ENCODE assay signal across 8 cellular contexts in the genomic region with DNA sequence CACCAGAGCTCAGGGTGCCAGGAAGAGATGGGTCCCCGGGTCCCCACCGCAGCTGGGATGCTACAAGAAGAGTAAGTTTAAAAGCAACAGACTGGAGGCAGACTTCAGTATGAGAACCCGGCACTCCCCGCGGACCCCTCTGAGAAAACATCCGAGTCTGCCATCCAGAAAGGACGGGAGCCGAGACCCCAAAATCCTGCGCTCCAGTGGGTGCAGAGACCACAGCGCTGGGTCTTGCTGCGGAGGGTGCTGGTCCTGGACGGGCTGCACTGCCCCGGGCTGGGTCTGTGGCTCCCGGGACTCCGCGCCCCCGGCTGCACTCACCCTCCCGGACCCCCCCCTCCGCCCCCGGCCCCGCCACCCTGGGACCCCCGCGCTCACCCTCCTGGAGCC. TPM values are rescaled to one million over a fixed set of nuclear protein-coding genes. Genes with fewer than 3 reads are reported as not detected.
DNase-seq lines count a peak whose midpoint lies in the region; ATAC-seq and TF ChIP-seq lines count a peak whose summit lies in the region.

No MANE protein-coding gene starts in this region.

- no peak for TF ChIP-seq CTCF in BE2C (IDR thresholded peaks at IDR 0.05; ENCODE audit: low read depth, low read length)
- no peak for TF ChIP-seq CTCF in NB4 (IDR thresholded peaks at IDR 0.05; ENCODE audit: low read depth, low read length)
- TF ChIP-seq CTCF in natural killer cell (IDR thresholded peaks at IDR 0.05), result no peak

- DNase-seq in BE2C (no peak), NB4 (ENCODE audit: low read depth) (no peak), natural killer cell (no peak), NCI-H2107 (lab: John Stamatoyannopoulos, UW) (no peak), NK-92 (lab: John Stamatoyannopoulos, UW; ENCODE audit: unreplicated experiment) (no peak), NCI-H82 treated with DMSO at 0.1 percent for 48 hours (lab: John Stamatoyannopoulos, UW; ENCODE audit: unreplicated experiment) (no peak)
- no peak for DNase-seq in effector memory CD8-positive, alpha-beta T cell

- peaks cover 9% of the 10 kb centered on the region for H3K4me1 ChIP-seq in BE2C

- peak overlapping the region; percentile 83 to 89 for H3K27ac Mint-ChIP-seq in effector memory CD8-positive, alpha-beta T cell
- H3K27ac Mint-ChIP-seq in natural killer cell, result peak overlapping the region; percentile 82 to 88

- TF ChIP-seq POLR2A in NB4 (IDR thresholded peaks at IDR 0.05; ENCODE audit: extremely low read depth, insufficient read length), result no peak

- intact Hi-C loops in natural killer cell (cut with micrococcal nuclease), result no loop called here

- H3K4me3 Mint-ChIP-seq in effector memory CD8-positive, alpha-beta T cell, result peak overlapping the region; percentile 81 to 82
- peak overlapping the region; percentile 93 for H3K4me3 Mint-ChIP-seq in natural killer cell

- H3K27me3 Mint-ChIP-seq in effector memory CD8-positive, alpha-beta T cell, result no peaks in the 10 kb centered on the region
- H3K27me3 Mint-ChIP-seq in natural killer cell (ENCODE audit: low read depth in 2 of 2), result peaks cover 0 to 5% of the 10 kb centered on the region in 2 donors

- no peaks in the 10 kb centered on the region for H3K9me3 Mint-ChIP-seq in effector memory CD8-positive, alpha-beta T cell
- H3K9me3 Mint-ChIP-seq in natural killer cell, result no peaks in the 10 kb centered on the region

- no peaks in the 10 kb centered on the region for H3K36me3 ChIP-seq in BE2C

- H3K4me3 ChIP-seq in BE2C (ENCODE audit: low read depth, low read length) (peak overlapping the region; percentile 71), NB4 (ENCODE audit: low read depth, low read length) (peak overlapping the region; percentile 66)

- H3K9me3 ChIP-seq in BE2C, result no peaks in the 10 kb centered on the region

- H3K36me3 Mint-ChIP-seq in effector memory CD8-positive, alpha-beta T cell (ENCODE audit: insufficient read depth), result peaks cover 6% of the 10 kb centered on the region
- no peaks in the 10 kb centered on the region for H3K36me3 Mint-ChIP-seq in natural killer cell

- no peaks in the 10 kb centered on the region for H3K27me3 ChIP-seq in BE2C

- peak; percentile 31 for ATAC-seq in effector memory CD8-positive, alpha-beta T cell (replicated peaks)
- ATAC-seq in natural killer cell (peak; percentile 46 to 61 (median 46)), HG03457 (IDR thresholded peaks at IDR 0.05; ENCODE audit: unreplicated experiment) (no peak)

- H3K4me1 Mint-ChIP-seq in effector memory CD8-positive, alpha-beta T cell (ENCODE audit: low read depth in 2 of 2), result peaks cover 6 to 11% of the 10 kb centered on the region in 2 donors
- H3K4me1 Mint-ChIP-seq in natural killer cell, result peaks cover 6 to 11% of the 10 kb centered on the region in 2 donors

RNA-seq across cellular contexts. Expression of a gene that starts 0.3 kb away (rescaled TPM):
- 7.6 TPM for polyA plus RNA-seq in BE2C (2012; ENCODE audit: insufficient read depth, insufficient read length, low read depth)
- total RNA-seq in natural killer cell, result 10 to 100 TPM; 85.2 to 90.7 (median 89.4) TPM

RNA-seq across cellular contexts. Expression of a gene that starts 19.8 kb away (rescaled TPM):
- not detected for polyA plus RNA-seq in BE2C (2012; ENCODE audit: insufficient read depth, insufficient read length, low read depth)
- under 1 TPM; 0.19 to 0.75 (median 0.25) TPM for total RNA-seq in natural killer cell

RNA-seq across cellular contexts. Expression of a gene that starts 26.2 kb away (rescaled TPM):
- polyA plus RNA-seq in BE2C (2012; ENCODE audit: insufficient read depth, insufficient read length, low read depth), result not detected
- under 1 TPM in 2 of 3 donors, not detected in 1; 0.16 to 0.23 TPM for total RNA-seq in natural killer cell

RNA-seq across cellular contexts. Expression of a gene that starts 36.6 kb away (rescaled TPM):
- 1.2 TPM for polyA plus RNA-seq in BE2C (2012; ENCODE audit: insufficient read depth, insufficient read length, low read depth)
- under 1 TPM in 2 of 3 donors, not detected in 1; 0.16 to 0.48 TPM for total RNA-seq in natural killer cell

RNA-seq across cellular contexts. Expression of a gene that starts 53.2 kb away (rescaled TPM):
- 21.2 TPM for polyA plus RNA-seq in BE2C (2012; ENCODE audit: insufficient read depth, insufficient read length, low read depth)
- 10 to 100 TPM; 11.7 to 15.1 (median 14.6) TPM for total RNA-seq in natural killer cell
